ENCODE assay signal across 15 cellular contexts in the genomic region with DNA sequence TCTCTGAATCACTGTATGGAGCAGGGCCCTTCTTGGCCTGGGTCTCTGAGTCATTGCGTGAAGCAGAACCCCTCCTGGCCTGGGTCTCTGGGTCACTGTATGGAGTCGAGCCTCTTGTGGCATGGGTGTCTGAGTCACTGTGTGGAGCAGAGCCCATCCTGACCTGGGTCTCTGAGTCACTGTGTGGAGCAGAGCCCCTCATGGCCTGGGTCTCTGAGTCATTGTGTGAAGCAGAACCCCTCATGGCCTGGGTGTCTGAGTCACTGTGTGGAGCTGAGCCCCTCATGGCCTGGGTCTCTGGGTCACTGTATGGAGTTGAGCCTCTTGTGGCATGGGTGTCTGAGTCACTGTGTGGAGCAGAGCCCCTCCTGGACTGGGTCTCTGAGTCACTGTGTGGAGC.
DNase-seq lines count a peak whose midpoint lies in the region; ATAC-seq, FAIRE-seq and TF ChIP-seq lines count a peak whose summit lies in the region.
"Had no signal": no experiment of that assay in that cellular context is flagged by ENCODE, and none has a peak within 500 bp of the region (broad histone marks: within the 10 kb centered on the region; RNA-seq: fewer than 3 reads in every experiment).

No MANE protein-coding gene starts in this region.

- H3K9me3 ChIP-seq in MG63 (0 out of 2 replicates have a peak, but pooled peaks cover 2% of the 10 kb centered on the region), smooth muscle cell (replicated peaks; ENCODE audit: low read depth) (no peaks in the 10 kb centered on the region)

- H3K27ac Mint-ChIP-seq in activated naive CD4-positive, alpha-beta T cell treated with anti-CD3 and anti-CD28 coated beads, Interleukin-2, amount 50 U/mL, for 72 hours, result no peak overlapping the region
- H3K27ac Mint-ChIP-seq in stimulated activated effector memory CD8-positive, alpha-beta T cell treated with anti-CD3 and anti-CD28 coated beads, Interleukin-12 subunit alpha, Interleukin-12 subunit beta, amount 100 ng/mL, for 72 hours, result no peak overlapping the region

- H3F3A ChIP-seq in smooth muscle cell (ENCODE audit: low read depth), result no peaks in the 10 kb centered on the region

- H3K79me2 ChIP-seq in smooth muscle cell (ENCODE audit: low read depth), result no peaks in the 10 kb centered on the region

- H3K4me1 ChIP-seq in smooth muscle cell (ENCODE audit: low read depth), result no peaks in the 10 kb centered on the region

- no peak overlapping the region for H3K9ac ChIP-seq in smooth muscle cell (ENCODE audit: low read depth)

- H3K4me3 Mint-ChIP-seq in stimulated activated effector memory CD8-positive, alpha-beta T cell treated with anti-CD3 and anti-CD28 coated beads, Interleukin-12 subunit alpha, Interleukin-12 subunit beta, amount 100 ng/mL, for 72 hours, result no peak overlapping the region

- H4K20me1 ChIP-seq in smooth muscle cell (ENCODE audit: low read depth), result no peaks in the 10 kb centered on the region

- FAIRE-seq in frontal cortex (lab: Jason Lieb, UNC), result no peak

- H3K4me3 ChIP-seq in MG63, result no peak overlapping the region
- H3K4me3 ChIP-seq in cardiac fibroblast (replicated peaks in 1 of 2; ENCODE audit: low read depth in 2 of 2, low read length in 2 of 2), result no peak overlapping the region
- no peak overlapping the region for H3K4me3 ChIP-seq in smooth muscle cell

- peaks cover 16 to 20% of the 10 kb centered on the region in 2 donors for H3K36me3 Mint-ChIP-seq in activated naive CD4-positive, alpha-beta T cell treated with anti-CD3 and anti-CD28 coated beads, Interleukin-2, amount 50 U/mL, for 72 hours
- H3K36me3 Mint-ChIP-seq in stimulated activated effector memory CD8-positive, alpha-beta T cell treated with anti-CD3 and anti-CD28 coated beads, Interleukin-12 subunit alpha, Interleukin-12 subunit beta, amount 100 ng/mL, for 72 hours, result no peaks in the 10 kb centered on the region
- H3K36me3 Mint-ChIP-seq: CD8-positive, alpha-beta memory T cell had no signal

- no peak overlapping the region for H3K4me2 ChIP-seq in smooth muscle cell

- H3K27me3 ChIP-seq in MG63 (no peaks in the 10 kb centered on the region), smooth muscle cell (ENCODE audit: low read depth) (no peaks in the 10 kb centered on the region)

- peak; percentile 72 to 88 for ATAC-seq in activated naive CD4-positive, alpha-beta T cell treated with anti-CD3 and anti-CD28 coated beads, Interleukin-2, amount 50 U/mL, for 72 hours
- peak; percentile 84 for ATAC-seq in stimulated activated effector memory CD8-positive, alpha-beta T cell treated with anti-CD3 and anti-CD28 coated beads, Interleukin-12 subunit alpha, Interleukin-12 subunit beta, amount 100 ng/mL, for 72 hours
- ATAC-seq in left cardiac atrium, result no peak
- ATAC-seq: HCT116; naive thymus-derived CD4-positive, alpha-beta T cell had no signal

- H3K27ac ChIP-seq in smooth muscle cell (ENCODE audit: low read depth), result no peak overlapping the region

- 91% methylated on average over 2 of the region's 2 CpGs for WGBS in smooth muscle cell (ENCODE audit: low lambda C conversion rate)

- intact Hi-C loops in left cardiac atrium (cut with DNase I), result no loop called here

- no peaks in the 10 kb centered on the region for H3K36me3 ChIP-seq in MG63
- no peaks in the 10 kb centered on the region for H3K36me3 ChIP-seq in smooth muscle cell (ENCODE audit: low read depth)

- peaks cover 8 to 9% of the 10 kb centered on the region in 2 donors for H3K9me3 Mint-ChIP-seq in activated naive CD4-positive, alpha-beta T cell treated with anti-CD3 and anti-CD28 coated beads, Interleukin-2, amount 50 U/mL, for 72 hours
- no peaks in the 10 kb centered on the region for H3K9me3 Mint-ChIP-seq in stimulated activated effector memory CD8-positive, alpha-beta T cell treated with anti-CD3 and anti-CD28 coated beads, Interleukin-12 subunit alpha, Interleukin-12 subunit beta, amount 100 ng/mL, for 72 hours

- TF ChIP-seq CTCF in cardiac fibroblast (IDR thresholded peaks at IDR 0.05; ENCODE audit: low read depth, low read length) (no peak), smooth muscle cell (IDR thresholded peaks at IDR 0.05; ENCODE audit: borderline replicate concordance, insufficient read depth, poor library complexity, severe bottlenecking) (no peak)

- no peak overlapping the region for H2AFZ ChIP-seq in smooth muscle cell (ENCODE audit: low read depth)

- H3K4me1 Mint-ChIP-seq in stimulated activated effector memory CD8-positive, alpha-beta T cell treated with anti-CD3 and anti-CD28 coated beads, Interleukin-12 subunit alpha, Interleukin-12 subunit beta, amount 100 ng/mL, for 72 hours, result peaks cover 6% of the 10 kb centered on the region

- no peak for DNase-seq in activated naive CD4-positive, alpha-beta T cell treated with anti-CD3 and anti-CD28 coated beads, Interleukin-2, amount 50 U/mL, for 72 hours (ENCODE audit: low spot score in 2 of 2)
- no peak for DNase-seq in activated naive CD4-positive, alpha-beta T cell treated with Interleukin-2 at 50 U/mL for 16 hours
- DNase-seq in MG63 (peak; percentile 32), cardiac fibroblast (ENCODE audit: low read depth in 2 of 2) (peak; percentile 4 to 52), left cardiac atrium (no peak), smooth muscle cell (lab: John Stamatoyannopoulos, UW; ENCODE audit: unreplicated experiment) (no peak), frontal cortex (ENCODE audit: low spot score in 2 of 2) (no peak)
- no peak for DNase-seq in stimulated activated effector memory CD8-positive, alpha-beta T cell treated with anti-CD3 and anti-CD28 coated beads, Interleukin-12 subunit alpha, Interleukin-12 subunit beta, amount 100 ng/mL, for 72 hours (ENCODE audit: low spot score in 2 of 2)
- DNase-seq: activated naive CD4-positive, alpha-beta T cell treated with anti-CD3 and anti-CD28 coated beads, Interleukin-2, amount 50 U/mL, for 16 hours; CD8-positive, alpha-beta memory T cell; naive thymus-derived CD4-positive, alpha-beta T cell; NCI-H1694; NCI-H345; stimulated activated naive CD4-positive, alpha-beta T cell had no signal

Comparison
In these comparisons a context has a peak if more than half of its experiments do, and no peak if none do; other contexts are left out.
1. ATAC-seq: peak in activated naive CD4-positive, alpha-beta T cell treated with anti-CD3 and anti-CD28 coated beads, Interleukin-2, amount 50 U/mL, for 72 hours (2 of 2) and stimulated activated effector memory CD8-positive, alpha-beta T cell treated with anti-CD3 and anti-CD28 coated beads, Interleukin-12 subunit alpha, Interleukin-12 subunit beta, amount 100 ng/mL, for 72 hours (single experiment); none in left cardiac atrium (0 of 2).
2. DNase-seq: peak in MG63 (single experiment) and cardiac fibroblast (2 of 2); none in activated naive CD4-positive, alpha-beta T cell treated with anti-CD3 and anti-CD28 coated beads, Interleukin-2, amount 50 U/mL, for 72 hours (0 of 2), activated naive CD4-positive, alpha-beta T cell treated with Interleukin-2 at 50 U/mL for 16 hours (single experiment), stimulated activated effector memory CD8-positive, alpha-beta T cell treated with anti-CD3 and anti-CD28 coated beads, Interleukin-12 subunit alpha, Interleukin-12 subunit beta, amount 100 ng/mL, for 72 hours (0 of 2), left cardiac atrium (single experiment), smooth muscle cell (single experiment) and frontal cortex (0 of 2).